In the genomic region with DNA sequence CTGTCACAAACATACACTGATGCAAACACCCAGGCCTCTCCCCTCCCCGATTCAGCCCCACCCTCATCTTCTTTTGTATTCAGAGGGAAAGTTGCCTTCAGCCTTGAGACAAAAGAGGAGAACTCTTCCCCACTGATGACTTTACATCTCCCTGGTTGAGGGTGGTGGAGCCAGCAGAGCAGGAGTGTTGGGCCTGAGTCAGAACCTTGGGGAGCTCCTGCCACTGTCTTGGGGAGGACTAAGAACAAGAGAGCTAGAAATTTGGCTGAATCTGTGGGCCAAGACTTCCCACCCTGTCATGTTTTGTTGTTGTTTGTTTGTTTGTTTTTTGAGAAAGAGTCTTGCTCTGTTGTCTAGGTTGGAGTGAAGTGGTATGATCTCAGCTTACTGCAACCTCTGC, we compare ENCODE assay signal across 9 cellular contexts.
"Had no signal": no experiment of that assay in that cellular context is flagged by ENCODE, and none has a peak within 500 bp of the region (broad histone marks: within the 10 kb centered on the region; RNA-seq: fewer than 3 reads in every experiment).

No MANE protein-coding gene starts in this region.

- DNase-seq: NCI-H1048, NCI-H1105, NCI-H1417, NCI-H1436 treated with DMSO at 0.1 percent for 48 hours, NCI-H187 treated with DMSO at 0.1 percent for 48 hours, NCI-H2029 treated with DMSO at 0.1 percent for 48 hours, NCI-H2227 treated with DMSO at 0.1 percent for 48 hours, NCI-H774, SHP77 had no signal
